ENCODE assay signal across 12 cellular contexts in genomic region chr1:156246762-156247459, GRCh38. TPM values are rescaled to one million over a fixed set of nuclear protein-coding genes. Genes with fewer than 3 reads are reported as not detected.
DNase-seq lines count a peak whose midpoint lies in the region; TF ChIP-seq lines count a peak whose summit lies in the region.
"Had no signal": no experiment of that assay in that cellular context is flagged by ENCODE, and none has a peak within 500 bp of the region (broad histone marks: within the 10 kb centered on the region; RNA-seq: fewer than 3 reads in every experiment).

No MANE protein-coding gene starts in this region.

- H3K4me2 ChIP-seq in BLaER1 treated with 17β-estradiol and CSF1 and Interleukin-3, amounts not matched to agents 10 nM and 100 nM, result peak overlapping the region; percentile 90 to 100 (median 97); a peak in 21 of 22 replicates
- H3K4me2 ChIP-seq in H9 (ENCODE audit: insufficient read depth, insufficient read length, low read length), result no peak overlapping the region
- H3K4me2 ChIP-seq: KMS-11 had no signal

- no peak overlapping the region for H3K23ac ChIP-seq in H9 (ENCODE audit: insufficient read length, low read depth, low read length)

- H3K27ac Mint-ChIP-seq in H9 (peak overlapping the region in 2 of 3 experiments; percentile 39 to 76; a peak in 2 of 7 replicates), neural crest cell (ENCODE audit: unreplicated experiment) (no peak overlapping the region)

- H3K36me3 ChIP-seq in BLaER1 treated with 17β-estradiol and CSF1 and Interleukin-3, amounts not matched to agents 10 nM and 100 nM, result peaks cover 30 to 43% (median 33%) of the 10 kb centered on the region in 11 experiments
- H3K36me3 ChIP-seq in testis (ENCODE audit: low read depth, missing control alignments), result no peaks in the 10 kb centered on the region
- H3K36me3 ChIP-seq in A673 (ENCODE audit: insufficient read depth, low read length, poor library complexity, severe bottlenecking), result peaks cover 23% of the 10 kb centered on the region

- peaks cover 3% of the 10 kb centered on the region for H3K23me2 ChIP-seq in H9 (ENCODE audit: insufficient read length, low read depth, low read length, poor library complexity, severe bottlenecking)

- H3K18ac ChIP-seq in H9 (ENCODE audit: insufficient read length, low read depth, low read length), result no peak overlapping the region

- no peak overlapping the region for H2AFZ ChIP-seq in H9 (ENCODE audit: low read length)

- peaks cover 16 to 29% (median 23%) of the 10 kb centered on the region in 11 experiments; a peak in 21 of 22 replicates for H3K27me3 ChIP-seq in BLaER1 treated with 17β-estradiol and CSF1 and Interleukin-3, amounts not matched to agents 10 nM and 100 nM
- H3K27me3 ChIP-seq in H9 (ENCODE audit: insufficient read depth, low read length) (no peaks in the 10 kb centered on the region), testis (no peaks in the 10 kb centered on the region), A673 (replicated peaks; ENCODE audit: insufficient read depth, low read depth, low read length, poor library complexity) (no peaks in the 10 kb centered on the region)
- H3K27me3 ChIP-seq: SJCRH30 had no signal

- no peak overlapping the region for H2AK5ac ChIP-seq in H9 (ENCODE audit: insufficient read length, low read length)

- peak overlapping the region; percentile 14; the same call in 1 of the 2 replicates for H3K14ac ChIP-seq in H9 (ENCODE audit: insufficient read depth, low read length)

- no peak overlapping the region for H4K91ac ChIP-seq in H9 (ENCODE audit: insufficient read length, low read depth, low read length)

- no peak overlapping the region for H3K4ac ChIP-seq in H9 (ENCODE audit: low read depth, low read length)

- H4K5ac ChIP-seq in H9 (ENCODE audit: insufficient read length, low read depth, low read length), result no peak overlapping the region

- peaks cover 15 to 22% of the 10 kb centered on the region in 2 experiments for H3K4me1 Mint-ChIP-seq in H9
- H3K4me1 Mint-ChIP-seq in neural crest cell, result peaks cover 25% of the 10 kb centered on the region

- H3K36me3 Mint-ChIP-seq in H9 (ENCODE audit: insufficient read depth in 1 of 3, low read depth in 3 of 3) (peaks cover 10 to 38% (median 28%) of the 10 kb centered on the region in 3 experiments; a peak in 6 of 7 replicates), neural crest cell (ENCODE audit: low read depth) (no peaks in the 10 kb centered on the region)

- H3K9me3 Mint-ChIP-seq in H9 (no peaks in the 10 kb centered on the region), neural crest cell (no peaks in the 10 kb centered on the region)

- H3T11ph ChIP-seq in H9 (ENCODE audit: low read length), result no peak overlapping the region

- no peak overlapping the region for H3K27ac ChIP-seq in BLaER1 treated with 17β-estradiol and CSF1 and Interleukin-3, amounts not matched to agents 10 nM and 100 nM
- no peak overlapping the region for H3K27ac ChIP-seq in H9 (ENCODE audit: insufficient read length, low read depth, low read length)
- peak overlapping the region; percentile 96 for H3K27ac ChIP-seq in cingulate gyrus (ENCODE audit: low read depth, low read length)
- no peak overlapping the region for H3K27ac ChIP-seq in testis
- no peak overlapping the region for H3K27ac ChIP-seq in A673 (ENCODE audit: low read depth, low read length, poor library complexity, severe bottlenecking)
- H3K27ac ChIP-seq: KMS-11, SJCRH30 had no signal

- H2BK12ac ChIP-seq in H9 (ENCODE audit: insufficient read length, low read depth, low read length), result no peak overlapping the region

- no peaks in the 10 kb centered on the region for H3K79me1 ChIP-seq in H9 (ENCODE audit: insufficient read depth, low read depth, low read length, poor library complexity, severe bottlenecking)

- intact Hi-C loops in testis (cut with DNase I; ENCODE audit: low total_unique reads) (no loop called here), A673 (cut with micrococcal nuclease; ENCODE audit: unreplicated experiment) (no loop called here)

- H4K20me1 ChIP-seq in BLaER1 treated with 17β-estradiol and CSF1 and Interleukin-3, amounts not matched to agents 10 nM and 100 nM, result peaks cover 0 to 98% (median 90%) of the 10 kb centered on the region in 11 experiments; a peak in 21 of 22 replicates
- H4K20me1 ChIP-seq in H9 (ENCODE audit: control insufficient read depth, insufficient read depth, insufficient read length), result no peaks in the 10 kb centered on the region

- H2BK120ac ChIP-seq in H9 (ENCODE audit: low read depth, low read length, poor library complexity, severe bottlenecking), result no peak overlapping the region

- H2BK15ac ChIP-seq in H9 (ENCODE audit: low read depth, low read length), result no peak overlapping the region

- H3K79me2 ChIP-seq in H9 (ENCODE audit: insufficient read depth, low read length), result no peaks in the 10 kb centered on the region

- no peak overlapping the region for H4K8ac ChIP-seq in H9 (replicated peaks; ENCODE audit: insufficient read length, low read depth, low read length)

- no peak overlapping the region for H3K56ac ChIP-seq in H9 (ENCODE audit: insufficient read length, low read depth, low read length)

- H3K9ac ChIP-seq in BLaER1 treated with 17β-estradiol and CSF1 and Interleukin-3, amounts not matched to agents 10 nM and 100 nM, result no peak overlapping the region
- no peak overlapping the region for H3K9ac ChIP-seq in H9 (ENCODE audit: extremely low read depth, insufficient read length, low read length)
- H3K9ac ChIP-seq: KMS-11 had no signal

- no peak for TF ChIP-seq POLR2A in testis (IDR thresholded peaks at IDR 0.05)

- H3K4me1 ChIP-seq in BLaER1 treated with 17β-estradiol and CSF1 and Interleukin-3, amounts not matched to agents 10 nM and 100 nM, result peaks cover 28 to 50% (median 40%) of the 10 kb centered on the region in 10 experiments
- H3K4me1 ChIP-seq in H9 (ENCODE audit: insufficient read depth, low read length) (peaks cover 2% of the 10 kb centered on the region; the same call in 1 of the 2 replicates), testis (peaks cover 25% of the 10 kb centered on the region), A673 (ENCODE audit: insufficient read depth, low read length, poor library complexity, severe bottlenecking) (peaks cover 6% of the 10 kb centered on the region)

- WGBS in H9 (ENCODE audit: extremely low coverage, insufficient read length, low lambda C conversion rate), result no CpG with 5 or more reads among the region's 16 CpGs
- 61 to 64% methylated on average over 5 to 12 of the region's 16 CpGs for WGBS in testis, 2 donors

- no peak overlapping the region for H2BK5ac ChIP-seq in H9 (ENCODE audit: insufficient read length, low read length)

- no peak overlapping the region for H2BK20ac ChIP-seq in H9 (ENCODE audit: low read depth, low read length, poor library complexity, severe bottlenecking)

- no peaks in the 10 kb centered on the region for H3K9me3 ChIP-seq in BLaER1 treated with 17β-estradiol and CSF1 and Interleukin-3, amounts not matched to agents 10 nM and 100 nM (replicated peaks in 1 of 11)
- no peaks in the 10 kb centered on the region for H3K9me3 ChIP-seq in H9 (ENCODE audit: control insufficient read depth, low read depth, low read length)
- H3K9me3 ChIP-seq in testis, result no peaks in the 10 kb centered on the region
- H3K9me3 ChIP-seq in A673 (ENCODE audit: low read depth, low read length, poor library complexity, severe bottlenecking), result no peaks in the 10 kb centered on the region
- H3K9me3 ChIP-seq: SJCRH30 had no signal

- DNase-seq in H9, result no peak
- no peak for DNase-seq in neural crest cell (ENCODE audit: low read depth, low spot score)
- no peak for DNase-seq in testis
- DNase-seq in kidney glomerular epithelial cell (lab: John Stamatoyannopoulos, UW), result no peak
- DNase-seq in A673 (ENCODE audit: low spot score), result no peak
- no peak for DNase-seq in SIG-M5 (lab: John Stamatoyannopoulos, UW)
- DNase-seq: activated CD4-positive, CD25-positive, alpha-beta regulatory T cell treated with anti-CD3 and anti-CD28 coated beads, Interleukin-2, amount 50 U/mL, for 72 hours; activated naive CD4-positive, alpha-beta T cell treated with Interleukin-2 at 50 U/mL for 16 hours; SJCRH30 had no signal

- no peak; the same call in 2 of the 3 replicates for TF ChIP-seq CTCF in H9 (conservative IDR thresholded peaks at IDR 0.05)
- TF ChIP-seq CTCF in neural crest cell (conservative IDR thresholded peaks at IDR 0.05), result no peak
- no peak for TF ChIP-seq CTCF in testis (IDR thresholded peaks at IDR 0.05)
- no peak for TF ChIP-seq CTCF in A673 (conservative IDR thresholded peaks at IDR 0.05; ENCODE audit: low read depth, low read length)

- no TSS peak for BruUV-seq in A673 (replicated peaks; lab: Mats Ljungman, UMichigan)

- CTCF ChIA-PET in A673 (lab: Charles Lee), result interaction anchor here (0.6 kb wide), 1 partner anchor 12 kb away, joined by 4 read pairs; no protein-coding TSS in a partner anchor

- H3K4me3 ChIP-seq in BLaER1 treated with 17β-estradiol and CSF1 and Interleukin-3, amounts not matched to agents 10 nM and 100 nM, result peak overlapping the region in 1 of 10 experiments; percentile 62; a peak in 1 of 20 replicates
- H3K4me3 ChIP-seq in testis, result no peak overlapping the region
- H3K4me3 ChIP-seq in A673 (ENCODE audit: low read depth, low read length, poor library complexity, severe bottlenecking), result no peak overlapping the region
- H3K4me3 ChIP-seq: SJCRH30 had no signal

- H3K4me3 Mint-ChIP-seq in H9, result no peak overlapping the region
- peak overlapping the region; percentile 61 for H3K4me3 Mint-ChIP-seq in neural crest cell

- POLR2A ChIA-PET in A673 (lab: Charles Lee; ENCODE audit: low non-redundant PET), result no interaction called here

- H3K27me3 Mint-ChIP-seq in H9 (ENCODE audit: low read depth) (peaks cover 4% of the 10 kb centered on the region; the same call in 1 of the 2 replicates), neural crest cell (ENCODE audit: low read depth) (peaks cover 22% of the 10 kb centered on the region)

RNA-seq across cellular contexts. Expression of gene PAQR6, which starts 0.9 kb away (rescaled TPM):
- 14.6 and 15.8 TPM in 2 replicates for total RNA-seq in H9 (2021)
- total RNA-seq in neural crest cell, result 15.8 and 17.1 TPM in 2 replicates
- 10 to 100 TPM in 1 of 2 donors, 1 to 10 TPM in 1; 8.0 to 10.5 TPM for total RNA-seq in testis
- 3.6 TPM for polyA plus RNA-seq in testis (ENCODE audit: insufficient read depth, low read depth, low replicate concordance)
- 4.1 and 5.4 TPM in 2 replicates for total RNA-seq in A673 (2021)

RNA-seq across cellular contexts. Expression of gene BGLAP, which starts 4.9 kb away (rescaled TPM):
- 2.4 and 3.0 TPM in 2 replicates for total RNA-seq in H9 (2021)
- total RNA-seq in neural crest cell, result 2.5 and 3.0 TPM in 2 replicates
- 1 to 10 TPM; 1.1 to 1.5 TPM for total RNA-seq in testis
- not detected for polyA plus RNA-seq in testis (ENCODE audit: insufficient read depth, low read depth, low replicate concordance)
- total RNA-seq in A673 (2021), result 2.4 and 2.8 TPM in 2 replicates

RNA-seq across cellular contexts. Expression of gene PMF1, which starts 34.1 kb away (rescaled TPM):
- total RNA-seq in H9 (2021) (136 and 143 TPM in 2 replicates), neural crest cell (82.5 and 83.3 TPM in 2 replicates), testis (10 to 100 TPM; 38.1 to 47.0 TPM), A673 (2021) (89.6 and 96.6 TPM in 2 replicates)
- 32.3 TPM for polyA plus RNA-seq in testis (ENCODE audit: insufficient read depth, low read depth, low replicate concordance)

RNA-seq across cellular contexts. Expression of gene SMG5, which starts 35.7 kb away (rescaled TPM):
- 100 and 103 TPM in 2 replicates for total RNA-seq in H9 (2021)
- 116 and 122 TPM in 2 replicates for total RNA-seq in neural crest cell
- 100 to 1,000 TPM in 1 of 2 donors, 10 to 100 TPM in 1; 82.5 to 100 TPM for total RNA-seq in testis
- 74.5 TPM for polyA plus RNA-seq in testis (ENCODE audit: insufficient read depth, low read depth, low replicate concordance)
- total RNA-seq in A673 (2021), result 107 and 129 TPM in 2 replicates

RNA-seq across cellular contexts. Expression of gene TMEM79, which starts 37.2 kb away (rescaled TPM):
- total RNA-seq in H9 (2021), result 2.1 and 2.6 TPM in 2 replicates
- total RNA-seq in neural crest cell, result 4.3 and 4.6 TPM in 2 replicates
- total RNA-seq in testis, result 1 to 10 TPM; 4.6 to 5.3 TPM
- polyA plus RNA-seq in testis (ENCODE audit: insufficient read depth, low read depth, low replicate concordance), result 5.3 TPM
- total RNA-seq in A673 (2021), result 7.0 and 9.1 TPM in 2 replicates
